10 cellular contexts compared by ENCODE assay signal in genomic region chr11:122441702-122442092, GRCh38.
DNase-seq lines count a peak whose midpoint lies in the region; ATAC-seq and TF ChIP-seq lines count a peak whose summit lies in the region.
"Had no signal": no experiment of that assay in that cellular context is flagged by ENCODE, and none has a peak within 500 bp of the region (broad histone marks: within the 10 kb centered on the region; RNA-seq: fewer than 3 reads in every experiment).

No MANE protein-coding gene starts in this region.

- no peak for ATAC-seq in upper lobe of right lung
- no peak for ATAC-seq in GM18858 (IDR thresholded peaks at IDR 0.05; ENCODE audit: unreplicated experiment)
- no peak for ATAC-seq in HG02970 (IDR thresholded peaks at IDR 0.05; ENCODE audit: low FRiP score, unreplicated experiment)

- H3K4me2 ChIP-seq in mammary epithelial cell (ENCODE audit: insufficient read depth, low read depth, low read length): peak overlapping the region; percentile 6
- H3K4me2 ChIP-seq: BLaER1 had no signal

- CTCF ChIA-PET in MCF 10A (lab: Yijun Ruan, JAX) (no interaction called here), mammary epithelial cell (lab: Charles Lee; ENCODE audit: low non-redundant PET) (no interaction called here)

- H3K4me1 ChIP-seq in breast epithelium: no peaks in the 10 kb centered on the region
- H3K4me1 ChIP-seq in mammary epithelial cell (ENCODE audit: insufficient read depth, low read length): no peaks in the 10 kb centered on the region
- H3K4me1 ChIP-seq in upper lobe of right lung: peaks cover 16% of the 10 kb centered on the region
- H3K4me1 ChIP-seq: BLaER1 had no signal

- dilution Hi-C loops in mammary epithelial cell (cut with HindIII; ENCODE audit: low sequenced_read_pairs): no loop called here

- in situ Hi-C loops in mammary epithelial cell (cut with MboI; ENCODE audit: low sequenced_read_pairs in 2 of 2): no loop called here

- H3K4me3 Mint-ChIP-seq in MCF 10A (ENCODE audit: unreplicated experiment): no peak overlapping the region

- peak overlapping the region; percentile 50 to 63 (median 50) for H3K4me3 ChIP-seq in breast epithelium
- no peak overlapping the region for H3K4me3 ChIP-seq in mammary epithelial cell (replicated peaks in 1 of 3; ENCODE audit: insufficient read depth in 1 of 3, low read depth in 2 of 3, low read length in 3 of 3)
- peak overlapping the region; percentile 46 for H3K4me3 ChIP-seq in upper lobe of right lung
- H3K4me3 ChIP-seq: BLaER1 had no signal

- H2AFZ ChIP-seq in mammary epithelial cell (ENCODE audit: low read depth, low read length): no peak overlapping the region

- H3K27ac ChIP-seq in breast epithelium (peak overlapping the region in 1 of 2 donors; percentile 54), mammary epithelial cell (ENCODE audit: insufficient read depth, low read depth, low read length) (no peak overlapping the region), upper lobe of right lung (no peak overlapping the region)
- H3K27ac ChIP-seq: BLaER1 had no signal

- no peaks in the 10 kb centered on the region for H3K27me3 Mint-ChIP-seq in MCF 10A (ENCODE audit: insufficient read depth, unreplicated experiment)

- H3K9me3 ChIP-seq in breast epithelium: no peaks in the 10 kb centered on the region
- H3K9me3 ChIP-seq in mammary epithelial cell (replicated peaks; ENCODE audit: insufficient read depth, low read length): no peaks in the 10 kb centered on the region
- H3K9me3 ChIP-seq in upper lobe of right lung: no peaks in the 10 kb centered on the region
- H3K9me3 ChIP-seq: BLaER1 had no signal

- no peak for DNase-seq in breast epithelium (ENCODE audit: low spot score in 2 of 2)
- DNase-seq in MCF 10A (ENCODE audit: unreplicated experiment): no peak
- no peak for DNase-seq in mammary epithelial cell
- DNase-seq in medulla oblongata (ENCODE audit: extremely low spot score): peak; percentile 68
- no peak for DNase-seq in upper lobe of right lung
- no peak for DNase-seq in HPDE6-E6E7 (ENCODE audit: extremely low spot score)
- DNase-seq: SW 1271 had no signal

- no peaks in the 10 kb centered on the region for H4K20me1 ChIP-seq in mammary epithelial cell (ENCODE audit: insufficient read depth, low read length)
- H4K20me1 ChIP-seq: BLaER1 had no signal

- POLR2A ChIA-PET in MCF 10A (lab: Yijun Ruan, JAX): interaction anchor here (0.7 kb wide), 1 partner anchor 16 kb away, joined by 3 read pairs; no protein-coding TSS in a partner anchor

- TF ChIP-seq CTCF in breast epithelium (IDR thresholded peaks at IDR 0.05): no peak
- TF ChIP-seq CTCF in MCF 10A (IDR thresholded peaks at IDR 0.05; ENCODE audit: unreplicated experiment): no peak
- no peak for TF ChIP-seq CTCF in mammary epithelial cell (conservative IDR thresholded peaks at IDR 0.05 in 1 of 2, IDR thresholded peaks at IDR 0.05 in 1 of 2; ENCODE audit: extremely low read depth in 1 of 2, insufficient read depth in 1 of 2, low read depth in 1 of 2, low read length in 2 of 2)
- TF ChIP-seq CTCF in upper lobe of right lung (IDR thresholded peaks at IDR 0.05): no peak

- no peak overlapping the region for H3K9ac ChIP-seq in mammary epithelial cell (ENCODE audit: insufficient read depth, low read length)
- H3K9ac ChIP-seq: BLaER1 had no signal

- no peaks in the 10 kb centered on the region for H3K9me3 Mint-ChIP-seq in MCF 10A (ENCODE audit: unreplicated experiment)

- no peak overlapping the region for H3K27ac Mint-ChIP-seq in MCF 10A (ENCODE audit: low read depth, unreplicated experiment)

- BruUV-seq in MCF 10A (replicated peaks; lab: Mats Ljungman, UMichigan) (no TSS peak), mammary epithelial cell (replicated peaks; lab: Mats Ljungman, UMichigan) (no TSS peak)

- 39% methylated on average over 5 of the region's 5 CpGs for WGBS in mammary epithelial cell (ENCODE audit: low coverage, missing lambda C conversion rate)

- intact Hi-C loops in breast epithelium (cut with DNase I; ENCODE audit: low total_unique reads): no loop called here
- intact Hi-C loops in MCF 10A (cut with micrococcal nuclease): no loop called here
- intact Hi-C loops in mammary epithelial cell (cut with micrococcal nuclease): no loop called here
- intact Hi-C loops in upper lobe of right lung (cut with DNase I): no loop called here

- no peaks in the 10 kb centered on the region for H3K79me2 ChIP-seq in mammary epithelial cell (ENCODE audit: insufficient read depth, low read length)

- H3K27me3 ChIP-seq in breast epithelium (peaks cover 0 to 9% of the 10 kb centered on the region in 2 donors), mammary epithelial cell (ENCODE audit: insufficient read depth, low read length) (peaks cover 26% of the 10 kb centered on the region), upper lobe of right lung (peaks cover 8% of the 10 kb centered on the region)
- H3K27me3 ChIP-seq: BLaER1 had no signal

- H3K4me1 Mint-ChIP-seq in MCF 10A (ENCODE audit: insufficient read depth, unreplicated experiment): peaks cover 5% of the 10 kb centered on the region

- H3K36me3 Mint-ChIP-seq in MCF 10A (ENCODE audit: insufficient read depth, unreplicated experiment): no peaks in the 10 kb centered on the region

- no peaks in the 10 kb centered on the region for H3K36me3 ChIP-seq in breast epithelium
- H3K36me3 ChIP-seq in mammary epithelial cell (ENCODE audit: insufficient read depth, low read length): no peaks in the 10 kb centered on the region
- H3K36me3 ChIP-seq in upper lobe of right lung: no peaks in the 10 kb centered on the region
- H3K36me3 ChIP-seq: BLaER1 had no signal

- TF ChIP-seq POLR2A in breast epithelium (IDR thresholded peaks at IDR 0.05): no peak

Comparison
In these comparisons a context has a peak if more than half of its experiments do, and no peak if none do; other contexts are left out.
1. H3K4me3 ChIP-seq: peak in breast epithelium (3 of 3) and upper lobe of right lung (single experiment); none in mammary epithelial cell (0 of 3).